9 cellular contexts compared by ENCODE assay signal in the genomic region with DNA sequence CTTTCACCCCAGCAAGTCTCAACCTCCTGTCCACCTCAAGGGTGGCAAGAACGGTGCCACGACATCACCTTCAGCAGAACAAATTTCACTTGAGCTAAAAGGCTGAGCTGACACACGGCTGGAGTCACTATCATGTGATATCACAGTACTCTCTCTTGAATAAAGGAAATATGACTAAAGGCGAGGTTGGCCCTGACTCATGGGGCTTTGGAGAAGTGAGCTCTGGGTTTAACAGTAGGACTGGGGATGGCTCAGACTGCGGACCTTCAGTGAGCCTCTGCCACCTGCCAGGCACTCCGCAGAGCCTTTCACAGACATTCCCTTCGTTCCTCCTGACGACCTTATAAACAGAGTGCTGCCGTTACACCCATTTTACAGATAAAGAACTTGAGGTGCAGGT. TPM values are rescaled to one million over a fixed set of nuclear protein-coding genes. Genes with fewer than 3 reads are reported as not detected.
DNase-seq lines count a peak whose midpoint lies in the region; ATAC-seq and TF ChIP-seq lines count a peak whose summit lies in the region.
"Had no signal": no experiment of that assay in that cellular context is flagged by ENCODE, and none has a peak within 500 bp of the region (broad histone marks: within the 10 kb centered on the region; RNA-seq: fewer than 3 reads in every experiment).

No MANE protein-coding gene starts in this region.

- POLR2A ChIA-PET in BJ (lab: Charles Lee): no interaction called here

- H3K4me3 Mint-ChIP-seq in neural progenitor cell: no peak overlapping the region

- H3F3A ChIP-seq in neural progenitor cell (ENCODE audit: low read depth): no peaks in the 10 kb centered on the region

- H3K27me3 Mint-ChIP-seq in neural progenitor cell (ENCODE audit: insufficient read depth, low read depth): no peaks in the 10 kb centered on the region

- ATAC-seq in HG03139 (IDR thresholded peaks at IDR 0.05; ENCODE audit: unreplicated experiment): no peak

- H3K27ac Mint-ChIP-seq in neural progenitor cell: peak overlapping the region; percentile 53

- DNase-seq in BJ (ENCODE audit: low read depth) (peak; percentile 51), M059J (ENCODE audit: low read depth) (peak; percentile 95), astrocyte of the spinal cord (ENCODE audit: low read depth, low spot score) (peak; percentile 81), neural progenitor cell (ENCODE audit: low spot score) (no peak), NCI-H1417 (lab: John Stamatoyannopoulos, UW) (no peak), UCSD-AML1 (lab: John Stamatoyannopoulos, UW; ENCODE audit: unreplicated experiment) (no peak), NCI-H446 (lab: John Stamatoyannopoulos, UW) (no peak)

- no peak overlapping the region for H2AFZ ChIP-seq in neural progenitor cell (replicated peaks)

- peaks cover 39% of the 10 kb centered on the region for H3K36me3 Mint-ChIP-seq in neural progenitor cell

- H3K36me3 ChIP-seq in BJ (ENCODE audit: control insufficient read depth, insufficient read depth, low read length): no peaks in the 10 kb centered on the region
- no peaks in the 10 kb centered on the region for H3K36me3 ChIP-seq in neural progenitor cell

- H3K4me2 ChIP-seq in neural progenitor cell: no peak overlapping the region

- no peak for TF ChIP-seq CTCF in BJ (IDR thresholded peaks at IDR 0.05; ENCODE audit: insufficient read depth, low read depth, low read length)
- no peak for TF ChIP-seq CTCF in astrocyte of the spinal cord (IDR thresholded peaks at IDR 0.05; ENCODE audit: low read depth, low read length)
- TF ChIP-seq CTCF in neural progenitor cell (IDR thresholded peaks at IDR 0.05): no peak

- no peaks in the 10 kb centered on the region for H3K4me1 ChIP-seq in neural progenitor cell

- no peaks in the 10 kb centered on the region for H4K20me1 ChIP-seq in neural progenitor cell (ENCODE audit: low read depth)

- H3K9ac ChIP-seq in neural progenitor cell: no peak overlapping the region

- no peaks in the 10 kb centered on the region for H3K79me2 ChIP-seq in neural progenitor cell (ENCODE audit: low read depth)

- peaks cover 8% of the 10 kb centered on the region for H3K4me1 Mint-ChIP-seq in neural progenitor cell

- peaks cover 11% of the 10 kb centered on the region for H3K9me3 Mint-ChIP-seq in neural progenitor cell

- H3K27ac ChIP-seq in neural progenitor cell: no peak overlapping the region
- H3K27ac ChIP-seq: SK-N-MC had no signal

- no peaks in the 10 kb centered on the region for H3K9me3 ChIP-seq in neural progenitor cell (ENCODE audit: low read depth)

- H3K27me3 ChIP-seq in BJ (ENCODE audit: control insufficient read depth, insufficient read depth, low read length) (no peaks in the 10 kb centered on the region; the same call in 1 of the 2 replicates), neural progenitor cell (no peaks in the 10 kb centered on the region)

- in situ Hi-C loops in astrocyte of the spinal cord (cut with HindIII; ENCODE audit: low sequenced_read_pairs): no loop called here

- CTCF ChIA-PET in BJ (lab: Yijun Ruan, JAX): interaction anchor here (1.0 to 1.3 kb wide), 4 partner anchors 16 to 559 kb away, joined by 3 read pairs; no protein-coding TSS in a partner anchor

- no peak overlapping the region for H3K4me3 ChIP-seq in BJ (ENCODE audit: low read depth, low read length)
- H3K4me3 ChIP-seq in astrocyte of the spinal cord (ENCODE audit: low read depth, low read length): no peak overlapping the region
- no peak overlapping the region for H3K4me3 ChIP-seq in neural progenitor cell
- H3K4me3 ChIP-seq: SK-N-MC had no signal

RNA-seq across cellular contexts. Expression of gene SHC3, which starts 25.0 kb away (rescaled TPM):
- 0.78 and 1.3 TPM in 2 replicates for polyA plus RNA-seq in BJ (2011; rRNA removed)
- polyA minus RNA-seq in BJ (2011; rRNA and poly(A)+ RNA removed): 1.5 and 2.8 TPM in 2 replicates
- total RNA-seq in M059J (2014; rRNA removed; shearing (Covaris generic)): 1.2 and 3.2 TPM in 2 replicates
- 0.64 and 0.99 TPM in 2 replicates for total RNA-seq in neural progenitor cell (ENCODE audit: low replicate concordance)

Comparison
In these comparisons a context has a peak if more than half of its experiments do, and no peak if none do; other contexts are left out.
1. DNase-seq: peak in BJ (single experiment), M059J (single experiment) and astrocyte of the spinal cord (single experiment); none in neural progenitor cell (single experiment), NCI-H1417 (0 of 3), UCSD-AML1 (single experiment) and NCI-H446 (0 of 2).